In genomic region chr10:92538231-92538958, GRCh38 we compare ENCODE assay signal across 3 cellular contexts.
TF ChIP-seq lines count a peak whose summit lies in the region.

No MANE protein-coding gene starts in this region.

TF ChIP-seq in liver, 16 proteins besides CTCF, POLR2A, EP300 and RAD21:
- TF ChIP-seq SP1 (IDR thresholded peaks at IDR 0.05) (peak; percentile 26), YY1 (IDR thresholded peaks at IDR 0.05) (no peak)
TF ChIP-seq in liver: peak in this region for 1.

TF ChIP-seq in HepG2, 621 proteins besides CTCF, POLR2A, EP300 and RAD21:
- TF ChIP-seq JARID2 (CRISPR knock-in tag; IDR thresholded peaks at IDR 0.05; ENCODE audit: insufficient replicate concordance) (no peak), SMC3 (IDR thresholded peaks at IDR 0.05; ENCODE audit: low read length) (no peak), ISL2 (CRISPR knock-in tag; IDR thresholded peaks at IDR 0.05) (no peak), CCDC6 (CRISPR knock-in tag; IDR thresholded peaks at IDR 0.05) (no peak), RFX3 (CRISPR knock-in tag; IDR thresholded peaks at IDR 0.05) (no peak), STAG1 (CRISPR knock-in tag; IDR thresholded peaks at IDR 0.05) (no peak)

TF ChIP-seq in GM12878, 131 proteins besides CTCF, POLR2A, EP300 and RAD21:
- TF ChIP-seq ZNF217 (IDR thresholded peaks at IDR 0.05), result no peak
- TF ChIP-seq NR2C2 (IDR thresholded peaks at IDR 0.05; ENCODE audit: borderline replicate concordance, control insufficient read depth, insufficient read length, low read depth), result no peak
- TF ChIP-seq BHLHE40 (IDR thresholded peaks at IDR 0.05; ENCODE audit: borderline replicate concordance in 1 of 2, low read depth in 2 of 2, low read length in 1 of 2), result no peak
- no peak for TF ChIP-seq CUX1 (IDR thresholded peaks at IDR 0.05; ENCODE audit: insufficient replicate concordance, low read depth, low read length)
- TF ChIP-seq CREB1 (IDR thresholded peaks at IDR 0.05; ENCODE audit: low read depth), result no peak
- TF ChIP-seq, protein P1, sequence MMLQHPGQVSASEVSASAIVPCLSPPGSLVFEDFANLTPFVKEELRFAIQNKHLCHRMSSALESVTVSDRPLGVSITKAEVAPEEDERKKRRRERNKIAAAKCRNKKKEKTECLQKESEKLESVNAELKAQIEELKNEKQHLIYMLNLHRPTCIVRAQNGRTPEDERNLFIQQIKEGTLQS (IDR thresholded peaks at IDR 0.05; ENCODE audit: borderline replicate concordance, extremely low read depth, low read depth, low read length), result no peak
- no peak for TF ChIP-seq ZBTB40 (IDR thresholded peaks at IDR 0.05; ENCODE audit: borderline replicate concordance)
- TF ChIP-seq EZH2 (IDR thresholded peaks at IDR 0.05; ENCODE audit: borderline replicate concordance, control insufficient read depth, low read depth, low read length), result no peak
- no peak for TF ChIP-seq ZZZ3 (IDR thresholded peaks at IDR 0.05; ENCODE audit: control insufficient read depth, insufficient read length, low read depth)
- TF ChIP-seq NFYA (IDR thresholded peaks at IDR 0.05; ENCODE audit: borderline replicate concordance, low read depth, low read length), result no peak
- no peak for TF ChIP-seq E2F4 (IDR thresholded peaks at IDR 0.05; ENCODE audit: low read depth, low read length)
- no peak for TF ChIP-seq PML (IDR thresholded peaks at IDR 0.05; ENCODE audit: low read length)
- TF ChIP-seq POLR2AphosphoS5 (IDR thresholded peaks at IDR 0.05; ENCODE audit: low read length), result no peak
- no peak for TF ChIP-seq IKZF2 (IDR thresholded peaks at IDR 0.05)
